Comparison of ENCODE assay signal across 9 cellular contexts in genomic region chr1:101136739-101137138, GRCh38.
DNase-seq lines count a peak whose midpoint lies in the region; ATAC-seq, FAIRE-seq and TF ChIP-seq lines count a peak whose summit lies in the region.
"Had no signal": no experiment of that assay in that cellular context is flagged by ENCODE, and none has a peak within 500 bp of the region (broad histone marks: within the 10 kb centered on the region; RNA-seq: fewer than 3 reads in every experiment).

No MANE protein-coding gene starts in this region.

- H3K9me3 Mint-ChIP-seq in stimulated activated naive CD8-positive, alpha-beta T cell treated with anti-CD3 and anti-CD28 coated beads, Interleukin-15, amount 100 ng/mL, for 72 hours: no peaks in the 10 kb centered on the region

- peak overlapping the region; percentile 48 to 55 for H3K27ac Mint-ChIP-seq in stimulated activated naive CD8-positive, alpha-beta T cell treated with anti-CD3 and anti-CD28 coated beads, Interleukin-15, amount 100 ng/mL, for 72 hours

- peak; percentile 92 for FAIRE-seq in GM12891 (lab: Jason Lieb, UNC)
- FAIRE-seq: TTC549 had no signal

- TF ChIP-seq POLR2A in GM12891 (IDR thresholded peaks at IDR 0.05; ENCODE audit: low read depth, low read length): no peak

- no peak overlapping the region for H3K4me3 ChIP-seq in epithelial cell of proximal tubule (ENCODE audit: low read depth, low read length)

- H3K4me1 Mint-ChIP-seq in stimulated activated naive CD8-positive, alpha-beta T cell treated with anti-CD3 and anti-CD28 coated beads, Interleukin-15, amount 100 ng/mL, for 72 hours: peaks cover 70% of the 10 kb centered on the region

- H3K4me3 Mint-ChIP-seq in stimulated activated naive CD8-positive, alpha-beta T cell treated with anti-CD3 and anti-CD28 coated beads, Interleukin-15, amount 100 ng/mL, for 72 hours: peak overlapping the region; percentile 48 to 49

- no peaks in the 10 kb centered on the region for H3K27me3 Mint-ChIP-seq in stimulated activated naive CD8-positive, alpha-beta T cell treated with anti-CD3 and anti-CD28 coated beads, Interleukin-15, amount 100 ng/mL, for 72 hours

- ATAC-seq in GM21723 (IDR thresholded peaks at IDR 0.05; ENCODE audit: unreplicated experiment): peak; percentile 64
- ATAC-seq in stimulated activated naive CD8-positive, alpha-beta T cell treated with anti-CD3 and anti-CD28 coated beads, Interleukin-15, amount 100 ng/mL, for 72 hours: peak; percentile 89

- DNase-seq in GM12891 (ENCODE audit: insufficient read length, low spot score): no peak
- peak; percentile 45 for DNase-seq in M059J (ENCODE audit: low read depth)
- no peak for DNase-seq in epithelial cell of proximal tubule (ENCODE audit: low read depth)
- DNase-seq in stimulated activated naive CD8-positive, alpha-beta T cell treated with anti-CD3 and anti-CD28 coated beads, Interleukin-15, amount 100 ng/mL, for 72 hours: peak; percentile 28 to 35
- DNase-seq in NCI-H2171 treated with DMSO at 0.1 percent for 48 hours (lab: John Stamatoyannopoulos, UW): no peak
- no peak for DNase-seq in NCI-H345 (lab: John Stamatoyannopoulos, UW)
- DNase-seq in NCI-H2227 (lab: John Stamatoyannopoulos, UW; ENCODE audit: unreplicated experiment): no peak

- TF ChIP-seq CTCF in epithelial cell of proximal tubule (conservative IDR thresholded peaks at IDR 0.05; ENCODE audit: low read depth, low read length): peak; percentile 36

TF ChIP-seq in GM12891, 5 proteins besides CTCF, POLR2A, EP300 and RAD21:
- TF ChIP-seq PAX5 (IDR thresholded peaks at IDR 0.05; ENCODE audit: insufficient read depth, low read length, severe bottlenecking): no peak
- no peak for TF ChIP-seq POU2F2 (IDR thresholded peaks at IDR 0.05; ENCODE audit: low read depth, low read length)
- TF ChIP-seq SPI1 (IDR thresholded peaks at IDR 0.05; ENCODE audit: low read depth, low read length): no peak
- no peak for TF ChIP-seq TAF1 (IDR thresholded peaks at IDR 0.05; ENCODE audit: low read depth, low read length)
- no peak for TF ChIP-seq POLR2AphosphoS5 (IDR thresholded peaks at IDR 0.05; ENCODE audit: low read depth, low read length)

Comparison
In these comparisons a context has a peak if more than half of its experiments do, and no peak if none do; other contexts are left out.
1. DNase-seq: peak in M059J (single experiment) and stimulated activated naive CD8-positive, alpha-beta T cell treated with anti-CD3 and anti-CD28 coated beads, Interleukin-15, amount 100 ng/mL, for 72 hours (2 of 2); none in GM12891 (single experiment), epithelial cell of proximal tubule (single experiment), NCI-H2171 treated with DMSO at 0.1 percent for 48 hours (single experiment), NCI-H345 (single experiment) and NCI-H2227 (single experiment).